Comparison of ENCODE assay signal across 8 cellular contexts in the genomic region with DNA sequence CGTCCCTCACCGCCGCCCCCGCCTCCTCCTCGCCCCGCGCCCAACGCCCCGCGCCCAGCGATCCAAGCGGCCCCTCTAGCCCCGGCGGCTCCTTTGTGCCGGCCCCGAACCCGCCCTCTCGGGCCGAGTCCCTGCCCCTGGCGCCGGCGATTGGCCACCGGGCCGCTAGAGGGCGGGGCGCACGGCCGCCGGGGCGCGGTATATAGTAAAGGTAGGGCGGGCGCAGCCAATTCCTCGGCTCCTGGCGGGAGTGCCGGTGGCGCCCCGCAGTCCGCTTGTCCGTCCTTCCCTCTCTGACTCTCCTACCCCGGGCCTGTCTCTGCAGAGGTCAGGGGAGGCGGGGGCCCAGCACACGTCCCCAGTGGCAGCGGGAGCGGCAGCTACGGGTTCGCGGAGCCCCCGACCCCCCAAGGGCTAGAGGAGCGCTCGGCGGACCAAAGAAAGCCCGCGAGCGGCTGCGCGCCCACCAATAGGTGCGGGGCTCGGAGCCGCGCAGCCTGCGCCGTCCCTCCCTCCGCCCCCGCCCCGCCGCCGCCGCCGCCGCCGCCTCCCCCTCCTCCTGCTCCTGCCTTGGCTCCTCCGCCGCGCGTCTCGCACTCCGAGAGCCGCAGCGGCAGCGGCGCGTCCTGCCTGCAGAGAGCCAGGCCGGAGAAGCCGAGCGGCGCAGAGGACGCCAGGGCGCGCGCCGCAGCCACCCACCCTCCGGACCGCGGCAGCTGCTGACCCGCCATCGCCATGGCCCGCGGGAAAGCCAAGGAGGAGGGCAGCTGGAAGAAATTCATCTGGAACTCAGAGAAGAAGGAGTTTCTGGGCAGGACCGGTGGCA. TPM values are rescaled to one million over a fixed set of nuclear protein-coding genes. Genes with fewer than 3 reads are reported as not detected.
A peak's percentile ranks its signal among the peaks of the same experiment; 100 is the strongest.
DNase-seq lines count a peak whose midpoint lies in the region; ATAC-seq, FAIRE-seq and TF ChIP-seq lines count a peak whose summit lies in the region.

ATP1B1 (plus strand) TSS at position 596 of the 826 bp plus-strand sequence; CDS start at position 736, 140 bp downstream.

- BruUV-seq in HepG2 (replicated peaks; lab: Mats Ljungman, UMichigan): no TSS peak

- peaks cover 48% of the 10 kb centered on the region for H3K79me2 ChIP-seq in HepG2 (ENCODE audit: insufficient read depth, low read length)

- H3K4me1 Mint-ChIP-seq in dendritic cell treated with granulocyte-macrophage colony-stimulating factor and Interleukin-4, amounts not matched to agents 40 ng/mL and 50 ng/mL, for 4 days (ENCODE audit: low read depth): peaks cover 38% of the 10 kb centered on the region

- peaks cover 6% of the 10 kb centered on the region for H3K27me3 Mint-ChIP-seq in dendritic cell treated with granulocyte-macrophage colony-stimulating factor and Interleukin-4, amounts not matched to agents 40 ng/mL and 50 ng/mL, for 4 days

- intact Hi-C loops in dendritic cell treated with granulocyte-macrophage colony-stimulating factor and Interleukin-4, amounts not matched to agents 40 ng/mL and 50 ng/mL, for 4 days (cut with micrococcal nuclease): loop anchor here (5.0 kb wide), 2 partner anchors 64 to 129 kb away; no protein-coding TSS in a partner anchor
- intact Hi-C loops in HepG2 (cut with micrococcal nuclease; ENCODE audit: unreplicated experiment): loop anchor here (1.0 to 10.0 kb wide), 6 partner anchors 42 to 419 kb away; partner anchors contain the start of gene SLC19A2

- in situ Hi-C loops in HepG2 (cut with HindIII; ENCODE audit: extremely low pct_ligation_motif_present, low pct_unique_long_range_greater_than_20kb): no loop called here

- FAIRE-seq in HepG2 (lab: Jason Lieb, UNC): no peak

- peak; percentile 98 to 99 for TF ChIP-seq POLR2A in HepG2 (IDR thresholded peaks at IDR 0.05; ENCODE audit: insufficient read depth in 1 of 2, low read depth in 2 of 2, low read length in 2 of 2)

- peak within 1 kb of the TSS; percentile 98 for H3K4me2 ChIP-seq in HepG2 (ENCODE audit: low read depth, low read length)

- no peak within 1 kb of the TSS for H2AFZ ChIP-seq in HepG2 (ENCODE audit: low read length)

- H3K9me3 Mint-ChIP-seq in dendritic cell treated with granulocyte-macrophage colony-stimulating factor and Interleukin-4, amounts not matched to agents 40 ng/mL and 50 ng/mL, for 4 days: no peaks in the 10 kb centered on the region

- H3K4me1 ChIP-seq in HepG2 (ENCODE audit: insufficient read depth, low read length): peaks cover 65% of the 10 kb centered on the region

- H3K9ac ChIP-seq in HepG2 (ENCODE audit: insufficient read depth, low read depth, low read length): peak within 1 kb of the TSS; percentile 95

- H3K4me3 ChIP-seq in HepG2 (replicated peaks in 1 of 3; ENCODE audit: insufficient read depth in 1 of 3, low read depth in 2 of 3, low read length in 3 of 3): peak within 1 kb of the TSS; percentile 95 to 99 (median 96)

- peaks cover 13% of the 10 kb centered on the region for H3K36me3 Mint-ChIP-seq in dendritic cell treated with granulocyte-macrophage colony-stimulating factor and Interleukin-4, amounts not matched to agents 40 ng/mL and 50 ng/mL, for 4 days (ENCODE audit: low read depth)

- TF ChIP-seq EP300 in HepG2 (IDR thresholded peaks at IDR 0.05; ENCODE audit: low read depth in 2 of 2, low read length in 2 of 2) (peak in 1 of 2 experiments; percentile 54; a peak in 2 of 4 replicates), HepG2 (CRISPR knock-in tag; IDR thresholded peaks at IDR 0.05; ENCODE audit: borderline replicate concordance) (no peak)

- peaks cover 40% of the 10 kb centered on the region for H4K20me1 ChIP-seq in HepG2 (ENCODE audit: insufficient read depth, low read length)

- under 1% methylated on average over 23 of the region's 100 CpGs for WGBS in HepG2 (ENCODE audit: low lambda C conversion rate)

- peaks cover 0 to 3% of the 10 kb centered on the region in 2 experiments; a peak in 3 of 5 replicates for H3K36me3 ChIP-seq in HepG2 (replicated peaks in 1 of 2; ENCODE audit: control insufficient read depth in 1 of 2, insufficient read depth in 2 of 2, low read length in 2 of 2)

- peak; percentile 48 for DNase-seq in NCI-H524 treated with DMSO at 0.1 percent for 48 hours (lab: John Stamatoyannopoulos, UW)
- peak; percentile 75 for DNase-seq in activated CD4-positive, alpha-beta T cell treated with anti-CD3 and anti-CD28 coated beads, Interleukin-2, amount 50 U/mL, for 1 hour
- peak; percentile 79 for DNase-seq in HepG2 (ENCODE audit: low spot score)
- peak; percentile 84 for DNase-seq in stimulated activated CD4-positive, alpha-beta T cell treated with anti-CD3 and anti-CD28 coated beads, Interleukin-4, amount 100 ng/mL, for 1 hour

- peak within 1 kb of the TSS; percentile 93 for H3K27ac ChIP-seq in C4-2B
- peak within 1 kb of the TSS; percentile 95 for H3K27ac ChIP-seq in HepG2 (ENCODE audit: extremely low read length, insufficient read depth, low read length)

- CTCF ChIA-PET in HepG2 (lab: Yijun Ruan, JAX; ENCODE audit: low intra/inter-chr PET ratio, low total read pairs): no interaction called here

- no peaks in the 10 kb centered on the region; a peak in 1 of 5 replicates for H3K27me3 ChIP-seq in HepG2 (ENCODE audit: control insufficient read depth in 1 of 2, insufficient read depth in 2 of 2, low read length in 2 of 2)

- POLR2A ChIA-PET in HepG2 (lab: Yijun Ruan, JAX): interaction anchor here (0.8 to 3.6 kb wide), 23 partner anchors 10 to 764 kb away, joined by 3 to 29 read pairs (median 5); partner anchors contain the start of genes BLZF1 and NME7

- H3K4me3 Mint-ChIP-seq in dendritic cell treated with granulocyte-macrophage colony-stimulating factor and Interleukin-4, amounts not matched to agents 40 ng/mL and 50 ng/mL, for 4 days: peak within 1 kb of the TSS; percentile 98

- H3K27ac Mint-ChIP-seq in dendritic cell treated with granulocyte-macrophage colony-stimulating factor and Interleukin-4, amounts not matched to agents 40 ng/mL and 50 ng/mL, for 4 days: peak within 1 kb of the TSS; percentile 92

- TF ChIP-seq RAD21 in HepG2 (CRISPR knock-in tag; IDR thresholded peaks at IDR 0.05): peak; percentile 37; the same call in 1 of the 2 replicates

- TF ChIP-seq CTCF in C4-2B (conservative IDR thresholded peaks at IDR 0.05) (peak; percentile 8; the same call in 1 of the 2 replicates), HepG2 (CRISPR knock-in tag; IDR thresholded peaks at IDR 0.05) (no peak; the same call in 1 of the 2 replicates)

- no peaks in the 10 kb centered on the region for H3K9me3 ChIP-seq in HepG2 (ENCODE audit: low read length)

- ATAC-seq in GM19324 (IDR thresholded peaks at IDR 0.05; ENCODE audit: low FRiP score, unreplicated experiment) (peak; percentile 88), HG03457 (IDR thresholded peaks at IDR 0.05; ENCODE audit: unreplicated experiment) (peak; percentile 74), HepG2 (peak; percentile 79)

TF ChIP-seq in HepG2, 621 proteins besides CTCF, POLR2A, EP300 and RAD21 (continues in another document):
- TF ChIP-seq SPEN (CRISPR knock-in tag; IDR thresholded peaks at IDR 0.05; ENCODE audit: low read depth): 0 out of 2 replicates have a peak, but pooled peaks have one; percentile 5
- 0 out of 2 replicates have a peak, but pooled peaks have one; percentile 18 for TF ChIP-seq TOPORS (CRISPR knock-in tag; IDR thresholded peaks at IDR 0.05)
- TF ChIP-seq ZIK1 (CRISPR knock-in tag; IDR thresholded peaks at IDR 0.05; ENCODE audit: borderline replicate concordance, low read depth): peak; percentile 26; the same call in 1 of the 2 replicates
- TF ChIP-seq, protein P1, sequence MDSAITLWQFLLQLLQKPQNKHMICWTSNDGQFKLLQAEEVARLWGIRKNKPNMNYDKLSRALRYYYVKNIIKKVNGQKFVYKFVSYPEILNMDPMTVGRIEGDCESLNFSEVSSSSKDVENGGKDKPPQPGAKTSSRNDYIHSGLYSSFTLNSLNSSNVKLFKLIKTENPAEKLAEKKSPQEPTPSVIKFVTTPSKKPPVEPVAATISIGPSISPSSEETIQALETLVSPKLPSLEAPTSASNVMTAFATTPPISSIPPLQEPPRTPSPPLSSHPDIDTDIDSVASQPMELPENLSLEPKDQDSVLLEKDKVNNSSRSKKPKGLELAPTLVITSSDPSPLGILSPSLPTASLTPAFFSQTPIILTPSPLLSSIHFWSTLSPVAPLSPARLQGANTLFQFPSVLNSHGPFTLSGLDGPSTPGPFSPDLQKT (CRISPR knock-in tag; IDR thresholded peaks at IDR 0.05; ENCODE audit: borderline replicate concordance): no peak

RNA-seq across cellular contexts. Expression of gene ATP1B1, which starts in this region (rescaled TPM):
- 89.8 and 135 TPM in 2 replicates for total RNA-seq in HepG2 (2016; rRNA removed; fragmentation: Illumina TruSeq; extraction: Trizol)
- 15.3 and 17.7 TPM in 2 replicates for total RNA-seq in HepG2 (2016; cell fraction: cytosol; rRNA removed; fragmentation: Illumina TruSeq; extraction: Trizol; ENCODE audit: low read depth)
- 83.4 and 139 TPM in 2 replicates for total RNA-seq in HepG2 (2016; cell fraction: insoluble cytoplasmic fraction; rRNA removed; fragmentation: Illumina TruSeq; extraction: Trizol)
- total RNA-seq in HepG2 (2016; cell fraction: membrane; rRNA removed; fragmentation: Illumina TruSeq; extraction: Trizol): 47.8 and 51.7 TPM in 2 replicates
- total RNA-seq in HepG2 (2016; cell fraction: nucleus; rRNA removed; fragmentation: Illumina TruSeq; extraction: Trizol): 170 and 186 TPM in 2 replicates
- polyA plus RNA-seq in HepG2 (2011; rRNA removed): 134 TPM in 2 replicates
- polyA plus RNA-seq in HepG2 (2011; cell fraction: cytosol; rRNA removed): 63.8 and 107 TPM in 2 replicates
- polyA plus RNA-seq in HepG2 (2011; cell fraction: nucleus; rRNA removed): 45.7 and 54.4 TPM in 2 replicates
- 194 and 216 TPM in 2 replicates for polyA plus RNA-seq in HepG2 (2012)
- 12.7 and 13.7 TPM in 2 replicates for polyA plus RNA-seq in HepG2 (2016; cell fraction: cytosol; fragmentation: Illumina TruSeq; extraction: Trizol; ENCODE audit: low read depth)
- polyA plus RNA-seq in HepG2 (2016; cell fraction: insoluble cytoplasmic fraction; fragmentation: Illumina TruSeq; extraction: Trizol; ENCODE audit: low read depth): 116 and 118 TPM in 2 replicates
- polyA plus RNA-seq in HepG2 (2016; cell fraction: membrane; fragmentation: Illumina TruSeq; extraction: Trizol; ENCODE audit: low read depth): 31.8 and 33.5 TPM in 2 replicates
- polyA plus RNA-seq in HepG2 (2016; cell fraction: nucleus; fragmentation: Illumina TruSeq; extraction: Trizol; ENCODE audit: insufficient read depth, low read depth): 298 and 311 TPM in 2 replicates
- polyA minus RNA-seq in HepG2 (2011; rRNA and poly(A)+ RNA removed; ENCODE audit: low replicate concordance): 26.2 and 55.9 TPM in 2 replicates
- 118 and 143 TPM in 2 replicates for polyA minus RNA-seq in HepG2 (2011; cell fraction: cytosol; rRNA and poly(A)+ RNA removed)
- polyA minus RNA-seq in HepG2 (2011; cell fraction: nucleus; rRNA and poly(A)+ RNA removed): 93.7 and 117 TPM in 2 replicates

Comparison
In these comparisons a context has a peak if more than half of its experiments do, and no peak if none do; other contexts are left out.
1. Peak in every context shown above with its lines: DNase-seq, ATAC-seq, H3K4me3 ChIP-seq and H3K27ac ChIP-seq.